8 cellular contexts compared by ENCODE assay signal in genomic region chr12:68899251-68899771, GRCh38. TPM values are rescaled to one million over a fixed set of nuclear protein-coding genes. Genes with fewer than 3 reads are reported as not detected.
A peak's percentile ranks its signal among the peaks of the same experiment; 100 is the strongest.
DNase-seq lines count a peak whose midpoint lies in the region; ATAC-seq and TF ChIP-seq lines count a peak whose summit lies in the region.

No MANE protein-coding gene starts in this region.

- H3K79me2 ChIP-seq in GM23248 (ENCODE audit: insufficient read depth), result no peaks in the 10 kb centered on the region

- H3K4me3 ChIP-seq in GM23248, result no peak overlapping the region
- no peak overlapping the region for H3K4me3 ChIP-seq in gastrocnemius medialis

- H3K27ac ChIP-seq in GM23248 (peak overlapping the region; percentile 48), gastrocnemius medialis (peak overlapping the region in 3 of 4 donors; percentile 31 to 46 (median 38))

- H4K20me1 ChIP-seq in GM23248 (ENCODE audit: insufficient read depth), result no peaks in the 10 kb centered on the region

- WGBS in GM23248 (ENCODE audit: low coverage in 1 of 2, low lambda C conversion rate in 2 of 2, missing lambda C conversion rate in 2 of 2), 2 experiments, result 2 to 4% methylated on average over 4 of the region's 4 CpGs

- H3K36me3 ChIP-seq in GM23248 (ENCODE audit: low read depth), result no peaks in the 10 kb centered on the region
- H3K36me3 ChIP-seq in gastrocnemius medialis, result no peaks in the 10 kb centered on the region

- H3K9me3 ChIP-seq in GM23248 (ENCODE audit: low read depth) (no peaks in the 10 kb centered on the region), gastrocnemius medialis (no peaks in the 10 kb centered on the region)

- H3K27me3 ChIP-seq in GM23248 (replicated peaks; ENCODE audit: insufficient read depth) (no peaks in the 10 kb centered on the region), gastrocnemius medialis (no peaks in the 10 kb centered on the region)

- no peaks in the 10 kb centered on the region for H3K9me2 ChIP-seq in GM23248 (ENCODE audit: insufficient read depth)

- no peak for TF ChIP-seq POLR2A in gastrocnemius medialis (IDR thresholded peaks at IDR 0.05)

- peak overlapping the region; percentile 25 for H3K4me2 ChIP-seq in GM23248 (ENCODE audit: unreplicated experiment)

- in situ Hi-C loops in GM23248 (cut with MboI), result loop anchor here (10.0 kb wide), 1 partner anchor 175 kb away; no protein-coding TSS in a partner anchor
- in situ Hi-C loops in gastrocnemius medialis (cut with MboI; ENCODE audit: low sequenced_read_pairs in 4 of 4), result no loop called here

- intact Hi-C loops in gastrocnemius medialis (cut with DNase I; ENCODE audit: low total_unique reads), result no loop called here

- peaks cover 29% of the 10 kb centered on the region for H3F3A ChIP-seq in GM23248 (ENCODE audit: insufficient read depth)

- no peak for TF ChIP-seq CTCF in gastrocnemius medialis (IDR thresholded peaks at IDR 0.05 in 4 of 5, conservative IDR thresholded peaks at IDR 0.05 in 1 of 5)

- no peak overlapping the region for H2AFZ ChIP-seq in GM23248

- no peak overlapping the region; the same call in 1 of the 2 replicates for H3K9ac ChIP-seq in GM23248

- DNase-seq in GM23248 (peak; percentile 97), RPMI7951 (ENCODE audit: low read depth) (peak; percentile 34), globus pallidus (ENCODE audit: low spot score) (peak; percentile 39), gastrocnemius medialis (no peak), NCI-H774 (lab: John Stamatoyannopoulos, UW) (no peak), NCI-H1105 (lab: John Stamatoyannopoulos, UW) (no peak)

- ATAC-seq in gastrocnemius medialis (no peak), GM21515 (IDR thresholded peaks at IDR 0.05; ENCODE audit: unreplicated experiment) (no peak), GM19023 (IDR thresholded peaks at IDR 0.05; ENCODE audit: unreplicated experiment) (no peak)

- H3K4me1 ChIP-seq in GM23248 (ENCODE audit: insufficient read depth), result peaks cover 32% of the 10 kb centered on the region
- H3K4me1 ChIP-seq in gastrocnemius medialis, result no peaks in the 10 kb centered on the region

RNA-seq across cellular contexts. Expression of gene CPM, which starts 33.7 kb away (rescaled TPM):
- 8.5 and 13.7 TPM in 2 replicates for total RNA-seq in GM23248 (2014; rRNA removed; shearing (Covaris generic))
- 21.0 and 22.5 TPM in 2 replicates for polyA plus RNA-seq in GM23248 (2016; fragmentation: Nextera tagmentation; extraction: Ambion mirVana)
- 0.36 and 4.1 TPM in 2 replicates for total RNA-seq in RPMI7951 (2014; rRNA removed; shearing (Covaris generic))
- total RNA-seq in gastrocnemius medialis, result 10 to 100 TPM; 12.9 to 78.4 (median 18.6) TPM

Comparison
In these comparisons a context has a peak if more than half of its experiments do, and no peak if none do; other contexts are left out.
1. DNase-seq: peak in GM23248 (single experiment), RPMI7951 (single experiment) and globus pallidus (single experiment); none in gastrocnemius medialis (0 of 2), NCI-H774 (single experiment) and NCI-H1105 (single experiment).